In genomic region chr17:2685696-2686095, GRCh38 we compare ENCODE assay signal across 1 cellular context.
TF ChIP-seq lines count a peak whose summit lies in the region.

No MANE protein-coding gene starts in this region.

TF ChIP-seq in H1, 55 proteins besides CTCF, POLR2A, EP300 and RAD21:
- TF ChIP-seq SP2 (IDR thresholded peaks at IDR 0.05; ENCODE audit: low read length) (no peak), PHF8 (conservative IDR thresholded peaks at IDR 0.05; ENCODE audit: low read depth, low read length) (no peak), SIX5 (IDR thresholded peaks at IDR 0.05; ENCODE audit: low read depth, low read length) (no peak), FOSL1 (IDR thresholded peaks at IDR 0.05; ENCODE audit: insufficient read depth, low read depth, low read length) (no peak), POLR2AphosphoS5 (IDR thresholded peaks at IDR 0.05; ENCODE audit: low read depth, low read length) (peak; percentile 78)
